ENCODE assay signal across 22 cellular contexts in genomic region chr2:184463866-184464248, GRCh38.
"Had no signal": no experiment of that assay in that cellular context is flagged by ENCODE, and none has a peak within 500 bp of the region (broad histone marks: within the 10 kb centered on the region; RNA-seq: fewer than 3 reads in every experiment).

No MANE protein-coding gene starts in this region.

- H3K9me3 ChIP-seq: left lung, psoas muscle, stomach, thyroid gland, vagina had no signal

- H3K27ac Mint-ChIP-seq: effector memory CD8-positive, alpha-beta T cell; naive thymus-derived CD4-positive, alpha-beta T cell; nephron progenitor cell; stimulated activated effector memory CD8-positive, alpha-beta T cell treated with anti-CD3 and anti-CD28 coated beads, Interleukin-12 subunit alpha, Interleukin-12 subunit beta, amount 100 ng/mL, for 72 hours had no signal

- H3K27me3 ChIP-seq: left lung, stomach, thyroid gland, vagina had no signal

- H3K4me1 ChIP-seq: left lung, psoas muscle, stomach, thyroid gland, vagina had no signal

- ATAC-seq: effector memory CD8-positive, alpha-beta T cell; left lung; naive thymus-derived CD4-positive, alpha-beta T cell; psoas muscle; sciatic nerve; stimulated activated effector memory CD8-positive, alpha-beta T cell treated with anti-CD3 and anti-CD28 coated beads, Interleukin-12 subunit alpha, Interleukin-12 subunit beta, amount 100 ng/mL, for 72 hours had no signal

- H3K36me3 ChIP-seq: left lung, stomach, thyroid gland, vagina had no signal

- H3K4me3 Mint-ChIP-seq: effector memory CD8-positive, alpha-beta T cell; naive thymus-derived CD4-positive, alpha-beta T cell; nephron progenitor cell; stimulated activated effector memory CD8-positive, alpha-beta T cell treated with anti-CD3 and anti-CD28 coated beads, Interleukin-12 subunit alpha, Interleukin-12 subunit beta, amount 100 ng/mL, for 72 hours had no signal

- H3K27ac ChIP-seq: left lung, psoas muscle, stomach, thyroid gland, vagina had no signal

- DNase-seq: cortex of kidney; effector memory CD8-positive, alpha-beta T cell; left lung; mesenchymal stem cell; midbrain; naive thymus-derived CD4-positive, alpha-beta T cell; nephron progenitor cell; nucleus accumbens; posterior cingulate gyrus; psoas muscle; stimulated activated CD4-positive, alpha-beta T cell treated with anti-CD3 and anti-CD28 coated beads, Interleukin-2, amount 100 ng/mL, for 24 hours; stimulated activated CD4-positive, alpha-beta T cell treated with anti-CD3 and anti-CD28 coated beads, Interleukin-4, amount 100 ng/mL, for 24 hours; stimulated activated naive CD4-positive, alpha-beta T cell treated with Interleukin-2 at 50 U/mL for 16 hours; stomach; thyroid gland; trophoblast cell had no signal

- H3K27me3 Mint-ChIP-seq: effector memory CD8-positive, alpha-beta T cell; naive thymus-derived CD4-positive, alpha-beta T cell had no signal

- H3K4me3 ChIP-seq: left lung, psoas muscle, stomach, thyroid gland, vagina had no signal

- H3K9me3 Mint-ChIP-seq: nephron progenitor cell had no signal

- H3K4me1 Mint-ChIP-seq: naive thymus-derived CD4-positive, alpha-beta T cell; nephron progenitor cell; stimulated activated effector memory CD8-positive, alpha-beta T cell treated with anti-CD3 and anti-CD28 coated beads, Interleukin-12 subunit alpha, Interleukin-12 subunit beta, amount 100 ng/mL, for 72 hours had no signal

- H3K36me3 Mint-ChIP-seq: naive thymus-derived CD4-positive, alpha-beta T cell; stimulated activated effector memory CD8-positive, alpha-beta T cell treated with anti-CD3 and anti-CD28 coated beads, Interleukin-12 subunit alpha, Interleukin-12 subunit beta, amount 100 ng/mL, for 72 hours had no signal

- FAIRE-seq: endometrium, frontal cortex, keratinocyte had no signal
